ENCODE assay signal across 1 cellular context in the genomic region with DNA sequence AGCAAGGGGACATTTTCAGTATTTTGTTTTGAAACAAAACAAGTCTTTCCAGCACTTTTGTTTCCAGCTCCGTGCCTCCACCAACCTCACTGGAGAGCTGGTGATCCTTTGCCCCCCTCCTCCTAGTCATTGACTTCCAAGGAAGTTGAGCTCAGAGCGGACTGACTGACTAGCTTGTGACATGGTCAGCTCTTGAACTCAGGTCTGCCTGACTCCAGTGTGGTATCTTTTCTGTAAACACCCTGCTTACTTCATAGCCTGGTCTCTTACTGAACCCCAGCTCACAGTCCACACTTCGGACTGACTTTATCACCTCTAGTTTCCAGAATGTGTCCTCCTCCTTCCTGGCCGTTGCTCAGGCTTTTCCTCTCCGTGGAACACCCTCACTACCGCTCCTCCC.
TF ChIP-seq lines count a peak whose summit lies in the region.

No MANE protein-coding gene starts in this region.

TF ChIP-seq in endothelial cell of umbilical vein, 7 proteins besides CTCF, POLR2A, EP300 and RAD21:
- TF ChIP-seq POLR2AphosphoS5 (IDR thresholded peaks at IDR 0.05; ENCODE audit: insufficient read depth, low read depth, low read length), result peak; percentile 32
- no peak for TF ChIP-seq GATA2 (IDR thresholded peaks at IDR 0.05; ENCODE audit: insufficient read depth, insufficient read length, low read depth, low read length)
